In genomic region chr18:37567994-37568359, GRCh38 we compare ENCODE assay signal across 15 cellular contexts. TPM values are rescaled to one million over a fixed set of nuclear protein-coding genes. Genes with fewer than 3 reads are reported as not detected.
DNase-seq lines count a peak whose midpoint lies in the region; ATAC-seq and TF ChIP-seq lines count a peak whose summit lies in the region.
"Had no signal": no experiment of that assay in that cellular context is flagged by ENCODE, and none has a peak within 500 bp of the region (broad histone marks: within the 10 kb centered on the region; RNA-seq: fewer than 3 reads in every experiment).

No MANE protein-coding gene starts in this region.

- H3K27me3 Mint-ChIP-seq in activated naive CD8-positive, alpha-beta T cell: peaks cover 40% of the 10 kb centered on the region
- peaks cover 75% of the 10 kb centered on the region for H3K27me3 Mint-ChIP-seq in activated naive CD8-positive, alpha-beta T cell treated with anti-CD3 and anti-CD28 coated beads for 36 hours
- peaks cover 89% of the 10 kb centered on the region for H3K27me3 Mint-ChIP-seq in WTC11 (ENCODE audit: low read depth)

- H3K36me3 ChIP-seq in iPS-18a (ENCODE audit: control insufficient read depth, low read depth, low read length) (no peaks in the 10 kb centered on the region), subcutaneous abdominal adipose tissue (ENCODE audit: control insufficient read depth in 5 of 5, insufficient read depth in 5 of 5, low read length in 5 of 5) (no peaks in the 10 kb centered on the region)

- H3K27ac ChIP-seq in iPS-18a (ENCODE audit: low read length) (no peak overlapping the region), subcutaneous abdominal adipose tissue (ENCODE audit: low read depth, low read length) (no peak overlapping the region)

- DNase-seq in activated naive CD8-positive, alpha-beta T cell treated with anti-CD3 and anti-CD28 coated beads for 36 hours: no peak
- no peak for DNase-seq in WTC11 (ENCODE audit: low spot score)
- no peak for DNase-seq in activated CD4-positive, alpha-beta T cell treated with anti-CD3 and anti-CD28 coated beads for 48 hours
- DNase-seq in activated CD4-positive, alpha-beta T cell treated with anti-CD3 and anti-CD28 coated beads for 4 hours: no peak
- DNase-seq: ACHN; aorta; effector CD8-positive, alpha-beta T cell; kidney; NCI-H2081 treated with DMSO at 0.1 percent for 48 hours; small intestine had no signal

- CTCF ChIA-PET in WTC11 (lab: Charles Lee): interaction anchor here (0.8 to 3.4 kb wide), 4 partner anchors 11 to 83 kb away, joined by 3 to 11 read pairs (median 6); no protein-coding TSS in a partner anchor

- H3K27ac Mint-ChIP-seq in activated naive CD8-positive, alpha-beta T cell: no peak overlapping the region
- no peak overlapping the region for H3K27ac Mint-ChIP-seq in activated naive CD8-positive, alpha-beta T cell treated with anti-CD3 and anti-CD28 coated beads for 36 hours
- H3K27ac Mint-ChIP-seq in WTC11: no peak overlapping the region

- no peaks in the 10 kb centered on the region for H3K9me3 Mint-ChIP-seq in activated naive CD8-positive, alpha-beta T cell (ENCODE audit: low read depth)
- H3K9me3 Mint-ChIP-seq in activated naive CD8-positive, alpha-beta T cell treated with anti-CD3 and anti-CD28 coated beads for 36 hours: no peaks in the 10 kb centered on the region
- H3K9me3 Mint-ChIP-seq in WTC11: no peaks in the 10 kb centered on the region

- H3K4me3 ChIP-seq in iPS-18a (ENCODE audit: low read length) (peak overlapping the region; percentile 49), subcutaneous abdominal adipose tissue (ENCODE audit: low read depth in 1 of 5, low read length in 5 of 5) (peak overlapping the region in 4 of 5 donors; percentile 52 to 65 (median 63))

- peaks cover 11% of the 10 kb centered on the region for H3K4me1 ChIP-seq in iPS-18a (ENCODE audit: control insufficient read depth, low read depth, low read length)
- peaks cover 0 to 31% (median 27%) of the 10 kb centered on the region in 5 donors for H3K4me1 ChIP-seq in subcutaneous abdominal adipose tissue (ENCODE audit: control insufficient read depth in 5 of 5, insufficient read depth in 5 of 5, low read length in 5 of 5)

- H3K27me3 ChIP-seq in iPS-18a (ENCODE audit: control insufficient read depth, insufficient read depth, low read length) (peaks cover 82% of the 10 kb centered on the region), subcutaneous abdominal adipose tissue (ENCODE audit: control insufficient read depth in 5 of 5, insufficient read depth in 4 of 5, low read length in 5 of 5) (peaks cover 23 to 56% (median 55%) of the 10 kb centered on the region in 5 donors)

- POLR2A ChIA-PET in WTC11 (lab: Charles Lee): no interaction called here

- H3K9ac ChIP-seq in iPS-18a (ENCODE audit: low read length) (no peak overlapping the region), subcutaneous abdominal adipose tissue (ENCODE audit: low read length in 5 of 5) (no peak overlapping the region)

- peaks cover 16% of the 10 kb centered on the region for H3K4me1 Mint-ChIP-seq in activated naive CD8-positive, alpha-beta T cell (ENCODE audit: low read depth)
- H3K4me1 Mint-ChIP-seq in activated naive CD8-positive, alpha-beta T cell treated with anti-CD3 and anti-CD28 coated beads for 36 hours: peaks cover 11% of the 10 kb centered on the region
- H3K4me1 Mint-ChIP-seq in WTC11: peaks cover 32% of the 10 kb centered on the region

- no peak for ATAC-seq in WTC11
- ATAC-seq in GM21367 (IDR thresholded peaks at IDR 0.05; ENCODE audit: unreplicated experiment): no peak

- peak overlapping the region; percentile 56 for H3K4me3 Mint-ChIP-seq in activated naive CD8-positive, alpha-beta T cell
- no peak overlapping the region for H3K4me3 Mint-ChIP-seq in activated naive CD8-positive, alpha-beta T cell treated with anti-CD3 and anti-CD28 coated beads for 36 hours
- peak overlapping the region; percentile 77 for H3K4me3 Mint-ChIP-seq in WTC11

- no peaks in the 10 kb centered on the region for H3K36me3 Mint-ChIP-seq in activated naive CD8-positive, alpha-beta T cell
- H3K36me3 Mint-ChIP-seq in activated naive CD8-positive, alpha-beta T cell treated with anti-CD3 and anti-CD28 coated beads for 36 hours: peaks cover 2% of the 10 kb centered on the region
- no peaks in the 10 kb centered on the region for H3K36me3 Mint-ChIP-seq in WTC11

- H3K9me3 ChIP-seq in iPS-18a (ENCODE audit: control insufficient read depth, low read depth, low read length) (no peaks in the 10 kb centered on the region), subcutaneous abdominal adipose tissue (ENCODE audit: control insufficient read depth in 5 of 5, low read length in 5 of 5) (no peaks in the 10 kb centered on the region)

- TF ChIP-seq CTCF in WTC11 (IDR thresholded peaks at IDR 0.05): no peak

TF ChIP-seq in WTC11, 78 proteins besides CTCF, POLR2A, EP300 and RAD21 (continues in another document):
- TF ChIP-seq GRHL2 (CRISPR knock-in tag; IDR thresholded peaks at IDR 0.05; ENCODE audit: insufficient replicate concordance, severe bottlenecking) (no peak), ATF6 (CRISPR knock-in tag; IDR thresholded peaks at IDR 0.05) (no peak), IRF1 (CRISPR knock-in tag; IDR thresholded peaks at IDR 0.05) (no peak), ZSCAN18 (CRISPR knock-in tag; IDR thresholded peaks at IDR 0.05) (no peak), EMX1 (CRISPR knock-in tag; IDR thresholded peaks at IDR 0.05) (no peak), CREB1 (CRISPR knock-in tag; IDR thresholded peaks at IDR 0.05) (no peak), SMAD4 (CRISPR knock-in tag; IDR thresholded peaks at IDR 0.05) (no peak), ETV6 (CRISPR knock-in tag; IDR thresholded peaks at IDR 0.05) (no peak), NR1H2 (CRISPR knock-in tag; IDR thresholded peaks at IDR 0.05) (no peak), TCF7 (CRISPR knock-in tag; IDR thresholded peaks at IDR 0.05; ENCODE audit: low read depth) (no peak), NFE2L1 (CRISPR knock-in tag; IDR thresholded peaks at IDR 0.05) (no peak), HMGA2 (CRISPR knock-in tag; IDR thresholded peaks at IDR 0.05) (no peak), PRDM15 (CRISPR knock-in tag; IDR thresholded peaks at IDR 0.05) (no peak)

RNA-seq across cellular contexts. Expression of gene CELF4, which starts 2.4 kb away (rescaled TPM):
- not detected for total RNA-seq in activated naive CD8-positive, alpha-beta T cell treated with anti-CD3 and anti-CD28 coated beads for 36 hours
- 2.6 to 3.3 TPM (median 2.9 TPM) in 3 replicates for total RNA-seq in WTC11 (2021)
- total RNA-seq: aorta, OCI-LY7 had no signal
